9 cellular contexts compared by ENCODE assay signal in genomic region chr3:20055020-20055775, GRCh38. TPM values are rescaled to one million over a fixed set of nuclear protein-coding genes. Genes with fewer than 3 reads are reported as not detected.
DNase-seq lines count a peak whose midpoint lies in the region; ATAC-seq lines count a peak whose summit lies in the region.
"Had no signal": no experiment of that assay in that cellular context is flagged by ENCODE, and none has a peak within 500 bp of the region (broad histone marks: within the 10 kb centered on the region; RNA-seq: fewer than 3 reads in every experiment).

No MANE protein-coding gene starts in this region.

- H3K9me3 Mint-ChIP-seq in naive B cell = no peaks in the 10 kb centered on the region

- H3K4me1 Mint-ChIP-seq in T-helper 17 cell = peaks cover 34% of the 10 kb centered on the region
- peaks cover 26 to 37% (median 31%) of the 10 kb centered on the region in 3 donors for H3K4me1 Mint-ChIP-seq in naive B cell

- peaks cover 3% of the 10 kb centered on the region for H3K36me3 Mint-ChIP-seq in T-helper 17 cell (ENCODE audit: low read depth)
- no peaks in the 10 kb centered on the region for H3K36me3 Mint-ChIP-seq in naive B cell

- ATAC-seq in HG02970 (IDR thresholded peaks at IDR 0.05; ENCODE audit: low FRiP score, unreplicated experiment) = peak; percentile 7
- peak; percentile 44 for ATAC-seq in T-helper 17 cell
- ATAC-seq in naive B cell (ENCODE audit: low read depth in 2 of 2) = peak; percentile 33 to 44

- DNase-seq in activated T-cell treated with anti-CD3 and anti-CD28 coated beads for 24 hours (ENCODE audit: low read depth) (peak; percentile 25), T-helper 17 cell (no peak), naive B cell (no peak), SIG-M5 (lab: John Stamatoyannopoulos, UW) (no peak), COR-L47 (lab: John Stamatoyannopoulos, UW) (no peak), SW 1271 (lab: John Stamatoyannopoulos, UW) (no peak)
- DNase-seq in activated T-cell treated with anti-CD3 and anti-CD28 coated beads, Interleukin-2, amount 50 U/mL, for 1 hour = no peak

- no peak overlapping the region for H3K4me3 Mint-ChIP-seq in T-helper 17 cell
- no peak overlapping the region for H3K4me3 Mint-ChIP-seq in naive B cell
- H3K4me3 Mint-ChIP-seq: T-helper 1 cell treated with Interleukin-12 subunit alpha and Interleukin-12 subunit beta and Interleukin-4 antibody, amounts not matched to agents 30 μg/mL and 1 μg/mL, for 36 hours had no signal

- no peak overlapping the region for H3K27ac Mint-ChIP-seq in T-helper 17 cell
- no peak overlapping the region for H3K27ac Mint-ChIP-seq in naive B cell
- H3K27ac Mint-ChIP-seq: T-helper 1 cell treated with Interleukin-12 subunit alpha and Interleukin-12 subunit beta and Interleukin-4 antibody, amounts not matched to agents 30 μg/mL and 1 μg/mL, for 36 hours had no signal

- no peaks in the 10 kb centered on the region for H3K9me3 ChIP-seq in T-helper 17 cell (ENCODE audit: control insufficient read depth, low read length, poor library complexity, severe bottlenecking)

- H3K27me3 Mint-ChIP-seq in T-helper 17 cell (no peaks in the 10 kb centered on the region), naive B cell (no peaks in the 10 kb centered on the region)

RNA-seq across cellular contexts. Expression of gene KAT2B, which starts 15.0 kb away (rescaled TPM):
- 100 to 1,000 TPM; 157 to 161 TPM for total RNA-seq in T-helper 17 cell
- 1 to 10 TPM; 3.5 to 9.2 (median 4.9) TPM for polyA plus RNA-seq in naive B cell (ENCODE audit: low read depth in 6 of 6)

RNA-seq across cellular contexts. Expression of gene PP2D1, which starts 43.1 kb away (rescaled TPM):
- total RNA-seq in T-helper 17 cell = not detected
- 1 to 10 TPM in 3 of 6 donors, under 1 TPM in 2, not detected in 1; 0.71 to 1.1 (median 1.0) TPM for polyA plus RNA-seq in naive B cell (ENCODE audit: low read depth in 6 of 6)
